20 cellular contexts compared by ENCODE assay signal in genomic region chr16:68376590-68376989, GRCh38.
DNase-seq lines count a peak whose midpoint lies in the region; ATAC-seq and TF ChIP-seq lines count a peak whose summit lies in the region.
"Had no signal": no experiment of that assay in that cellular context is flagged by ENCODE, and none has a peak within 500 bp of the region (broad histone marks: within the 10 kb centered on the region; RNA-seq: fewer than 3 reads in every experiment).

No MANE protein-coding gene starts in this region.

- H3K4me1 Mint-ChIP-seq in neural progenitor cell = peaks cover 45% of the 10 kb centered on the region

- H3K9ac ChIP-seq in neural progenitor cell = no peak overlapping the region
- H3K9ac ChIP-seq: BLaER1 had no signal

- H3K27me3 ChIP-seq in left ventricle myocardium inferior (ENCODE audit: low read depth) = no peaks in the 10 kb centered on the region
- H3K27me3 ChIP-seq in neural progenitor cell = no peaks in the 10 kb centered on the region

- H3K9me3 ChIP-seq in left ventricle myocardium inferior (replicated peaks) (no peaks in the 10 kb centered on the region), neural progenitor cell (ENCODE audit: low read depth) (no peaks in the 10 kb centered on the region)
- H3K9me3 ChIP-seq: BLaER1, Caco-2 had no signal

- H3K9me3 Mint-ChIP-seq in neural progenitor cell = no peaks in the 10 kb centered on the region
- H3K9me3 Mint-ChIP-seq: CD4-positive, CD25-positive, alpha-beta regulatory T cell; CD8-positive, alpha-beta T cell had no signal

- peaks cover 16% of the 10 kb centered on the region for H3F3A ChIP-seq in neural progenitor cell (ENCODE audit: low read depth)

- no peaks in the 10 kb centered on the region for H4K20me1 ChIP-seq in neural progenitor cell (ENCODE audit: low read depth)
- H4K20me1 ChIP-seq: BLaER1 had no signal

- no peaks in the 10 kb centered on the region for H3K4me1 ChIP-seq in left ventricle myocardium inferior
- H3K4me1 ChIP-seq in neural progenitor cell = peaks cover 16% of the 10 kb centered on the region

- H3K27ac ChIP-seq in left ventricle myocardium inferior (replicated peaks) (no peak overlapping the region), VCaP (peak overlapping the region; percentile 83), neural progenitor cell (no peak overlapping the region), substantia nigra (ENCODE audit: low read depth, low read length, poor library complexity, severe bottlenecking) (no peak overlapping the region)
- H3K27ac ChIP-seq: 22Rv1, BLaER1 had no signal

- H3K36me3 ChIP-seq in left ventricle myocardium inferior (no peaks in the 10 kb centered on the region), neural progenitor cell (no peaks in the 10 kb centered on the region)
- H3K36me3 ChIP-seq: BLaER1 had no signal

- H3K79me2 ChIP-seq in neural progenitor cell (ENCODE audit: low read depth) = no peaks in the 10 kb centered on the region

- H3K4me2 ChIP-seq in neural progenitor cell = peak overlapping the region; percentile 17
- H3K4me2 ChIP-seq: BLaER1 had no signal

- TF ChIP-seq CTCF in left ventricle myocardium inferior (IDR thresholded peaks at IDR 0.05; ENCODE audit: borderline replicate concordance) = no peak
- no peak for TF ChIP-seq CTCF in VCaP (conservative IDR thresholded peaks at IDR 0.05)
- TF ChIP-seq CTCF in neural progenitor cell (IDR thresholded peaks at IDR 0.05) = no peak

- peaks cover 6% of the 10 kb centered on the region for H3K27me3 Mint-ChIP-seq in neural progenitor cell (ENCODE audit: insufficient read depth, low read depth)
- H3K27me3 Mint-ChIP-seq: CD4-positive, CD25-positive, alpha-beta regulatory T cell had no signal

- intact Hi-C loops in Right ventricle myocardium inferior (cut with DNase I) = no loop called here
- intact Hi-C loops in left ventricle myocardium inferior (cut with micrococcal nuclease) = no loop called here

- H3K4me3 ChIP-seq in left ventricle myocardium inferior = no peak overlapping the region
- no peak overlapping the region for H3K4me3 ChIP-seq in neural progenitor cell
- H3K4me3 ChIP-seq: BLaER1, GM12878 had no signal

- peak; percentile 18 for DNase-seq in Right ventricle myocardium inferior (ENCODE audit: missing footprints)
- no peak for DNase-seq in left ventricle myocardium inferior
- no peak for DNase-seq in neural progenitor cell (ENCODE audit: low spot score)
- DNase-seq in retina = peak; percentile 9
- no peak for DNase-seq in substantia nigra (lab: John Stamatoyannopoulos, UW)
- DNase-seq: Caco-2; CD4-positive, CD25-positive, alpha-beta regulatory T cell; CD8-positive, alpha-beta T cell; DMS153; EL; GDM1; GOT3; HCEC 1CT had no signal

- ATAC-seq in Right ventricle myocardium inferior (no peak), GM21529 (IDR thresholded peaks at IDR 0.05; ENCODE audit: unreplicated experiment) (no peak), GM19467 (IDR thresholded peaks at IDR 0.05; ENCODE audit: unreplicated experiment) (no peak)
- ATAC-seq: CD8-positive, alpha-beta T cell; GM12878 had no signal

- no peak overlapping the region for H2AFZ ChIP-seq in neural progenitor cell (replicated peaks)

- no peak overlapping the region for H3K27ac Mint-ChIP-seq in neural progenitor cell
- H3K27ac Mint-ChIP-seq: B cell; CD8-positive, alpha-beta T cell had no signal

- H3K36me3 Mint-ChIP-seq in neural progenitor cell = no peaks in the 10 kb centered on the region
- H3K36me3 Mint-ChIP-seq: CD4-positive, CD25-positive, alpha-beta regulatory T cell; CD8-positive, alpha-beta T cell had no signal

- no peak overlapping the region for H3K4me3 Mint-ChIP-seq in neural progenitor cell
- H3K4me3 Mint-ChIP-seq: B cell; CD4-positive, CD25-positive, alpha-beta regulatory T cell; CD8-positive, alpha-beta T cell had no signal

Comparison
In these comparisons a context has a peak if more than half of its experiments do, and no peak if none do; other contexts are left out.
1. DNase-seq: peak in Right ventricle myocardium inferior (single experiment) and retina (single experiment); none in left ventricle myocardium inferior (single experiment), neural progenitor cell (single experiment) and substantia nigra (0 of 49).